ENCODE assay signal across 12 cellular contexts in the genomic region with DNA sequence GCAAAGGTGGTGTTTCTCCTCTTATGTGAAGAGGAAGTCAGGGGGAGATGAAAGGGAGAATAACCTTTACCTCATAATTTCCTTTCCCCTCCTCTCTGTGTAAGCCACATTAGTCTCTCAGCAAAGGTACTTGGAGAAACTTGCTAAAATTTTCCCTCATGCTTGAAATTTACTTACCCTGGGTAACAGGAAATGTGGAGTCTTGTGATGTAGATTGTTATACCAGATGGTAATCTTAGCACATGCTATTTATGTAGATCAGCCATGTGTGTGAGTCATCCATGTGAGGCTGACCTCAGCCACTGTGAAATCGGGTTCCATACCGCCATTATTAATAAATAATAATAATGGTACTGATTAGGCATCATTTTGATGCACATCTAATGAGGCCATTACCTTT.
DNase-seq lines count a peak whose midpoint lies in the region; ATAC-seq and TF ChIP-seq lines count a peak whose summit lies in the region.
"Had no signal": no experiment of that assay in that cellular context is flagged by ENCODE, and none has a peak within 500 bp of the region (broad histone marks: within the 10 kb centered on the region; RNA-seq: fewer than 3 reads in every experiment).

No MANE protein-coding gene starts in this region.

- no peak for TF ChIP-seq CTCF in coronary artery (IDR thresholded peaks at IDR 0.05)

- H3K27ac Mint-ChIP-seq in activated CD4-positive, alpha-beta T cell treated with anti-CD3 and anti-CD28 coated beads for 36 hours: no peak overlapping the region
- H3K27ac Mint-ChIP-seq in activated naive CD8-positive, alpha-beta T cell treated with anti-CD3 and anti-CD28 coated beads, Interleukin-2, amount 10 ng/mL, durations not matched to agents 7 days and 5 days: no peak overlapping the region
- H3K27ac Mint-ChIP-seq in stimulated activated memory B cell treated with anti-CD40 and anti-IgM and Interleukin-4, amounts not matched to agents 10 μg/mL and 1 μg/mL and 100 μg/mL, for 72 hours: peak overlapping the region; percentile 79

- H3K36me3 Mint-ChIP-seq in activated CD4-positive, alpha-beta T cell treated with anti-CD3 and anti-CD28 coated beads for 36 hours (ENCODE audit: low read depth): no peaks in the 10 kb centered on the region
- H3K36me3 Mint-ChIP-seq in activated naive CD8-positive, alpha-beta T cell treated with anti-CD3 and anti-CD28 coated beads, Interleukin-2, amount 10 ng/mL, durations not matched to agents 7 days and 5 days: no peaks in the 10 kb centered on the region
- H3K36me3 Mint-ChIP-seq in stimulated activated memory B cell treated with anti-CD40 and anti-IgM and Interleukin-4, amounts not matched to agents 10 μg/mL and 1 μg/mL and 100 μg/mL, for 72 hours: no peaks in the 10 kb centered on the region

- no peak for DNase-seq in activated CD4-positive, alpha-beta T cell treated with anti-CD3 and anti-CD28 coated beads for 36 hours
- DNase-seq in activated CD4-positive, alpha-beta T cell treated with anti-CD3 and anti-CD28 coated beads, Interleukin-2, amount 50 U/mL, for 1 hour: no peak
- DNase-seq in activated naive CD8-positive, alpha-beta T cell treated with anti-CD3 and anti-CD28 coated beads, Interleukin-2, amount 10 ng/mL, durations not matched to agents 7 days and 5 days: no peak
- DNase-seq in NCI-H2196 treated with DMSO at 0.1 percent for 48 hours (lab: John Stamatoyannopoulos, UW; ENCODE audit: unreplicated experiment) (no peak), coronary artery (ENCODE audit: low spot score) (no peak)
- DNase-seq: ACHN, Karpas-422, T-helper 9 cell had no signal

- H3K4me3 ChIP-seq in coronary artery: no peak overlapping the region

- CTCF ChIA-PET in activated CD4-positive, alpha-beta T cell treated with anti-CD3 and anti-CD28 coated beads for 36 hours (lab: Charles Lee): no interaction called here

- no peaks in the 10 kb centered on the region for H3K9me3 Mint-ChIP-seq in activated CD4-positive, alpha-beta T cell treated with anti-CD3 and anti-CD28 coated beads for 36 hours (ENCODE audit: low read depth)
- H3K9me3 Mint-ChIP-seq in activated naive CD8-positive, alpha-beta T cell treated with anti-CD3 and anti-CD28 coated beads, Interleukin-2, amount 10 ng/mL, durations not matched to agents 7 days and 5 days: no peaks in the 10 kb centered on the region
- H3K9me3 Mint-ChIP-seq in stimulated activated memory B cell treated with anti-CD40 and anti-IgM and Interleukin-4, amounts not matched to agents 10 μg/mL and 1 μg/mL and 100 μg/mL, for 72 hours: no peaks in the 10 kb centered on the region

- no peak overlapping the region for H3K27ac ChIP-seq in coronary artery

- H3K4me3 Mint-ChIP-seq in activated CD4-positive, alpha-beta T cell treated with anti-CD3 and anti-CD28 coated beads for 36 hours: no peak overlapping the region
- H3K4me3 Mint-ChIP-seq in activated naive CD8-positive, alpha-beta T cell treated with anti-CD3 and anti-CD28 coated beads, Interleukin-2, amount 10 ng/mL, durations not matched to agents 7 days and 5 days: no peak overlapping the region
- H3K4me3 Mint-ChIP-seq in stimulated activated memory B cell treated with anti-CD40 and anti-IgM and Interleukin-4, amounts not matched to agents 10 μg/mL and 1 μg/mL and 100 μg/mL, for 72 hours: no peak overlapping the region

- peak; percentile 26 for ATAC-seq in activated CD4-positive, alpha-beta T cell treated with anti-CD3 and anti-CD28 coated beads for 36 hours
- ATAC-seq in HG03378 (IDR thresholded peaks at IDR 0.05; ENCODE audit: unreplicated experiment) (peak; percentile 83), HG02798 (IDR thresholded peaks at IDR 0.05; ENCODE audit: poor library complexity, unreplicated experiment) (no peak)
- peak; percentile 33 for ATAC-seq in activated naive CD8-positive, alpha-beta T cell treated with anti-CD3 and anti-CD28 coated beads, Interleukin-2, amount 10 ng/mL, durations not matched to agents 7 days and 5 days (ENCODE audit: low read depth)
- peak; percentile 71 for ATAC-seq in stimulated activated memory B cell treated with anti-CD40 and anti-IgM and Interleukin-4, amounts not matched to agents 10 μg/mL and 1 μg/mL and 100 μg/mL, for 72 hours
- ATAC-seq: sciatic nerve had no signal

- H3K27me3 Mint-ChIP-seq in activated CD4-positive, alpha-beta T cell treated with anti-CD3 and anti-CD28 coated beads for 36 hours: peaks cover 6% of the 10 kb centered on the region
- no peaks in the 10 kb centered on the region for H3K27me3 Mint-ChIP-seq in activated naive CD8-positive, alpha-beta T cell treated with anti-CD3 and anti-CD28 coated beads, Interleukin-2, amount 10 ng/mL, durations not matched to agents 7 days and 5 days
- no peaks in the 10 kb centered on the region for H3K27me3 Mint-ChIP-seq in stimulated activated memory B cell treated with anti-CD40 and anti-IgM and Interleukin-4, amounts not matched to agents 10 μg/mL and 1 μg/mL and 100 μg/mL, for 72 hours

- intact Hi-C loops in activated CD4-positive, alpha-beta T cell treated with anti-CD3 and anti-CD28 coated beads for 36 hours (cut with DNase I, micrococcal nuclease): no loop called here

- H3K4me1 Mint-ChIP-seq in activated CD4-positive, alpha-beta T cell treated with anti-CD3 and anti-CD28 coated beads for 36 hours: peaks cover 14% of the 10 kb centered on the region
- peaks cover 11% of the 10 kb centered on the region for H3K4me1 Mint-ChIP-seq in activated naive CD8-positive, alpha-beta T cell treated with anti-CD3 and anti-CD28 coated beads, Interleukin-2, amount 10 ng/mL, durations not matched to agents 7 days and 5 days
- H3K4me1 Mint-ChIP-seq in stimulated activated memory B cell treated with anti-CD40 and anti-IgM and Interleukin-4, amounts not matched to agents 10 μg/mL and 1 μg/mL and 100 μg/mL, for 72 hours: peaks cover 21% of the 10 kb centered on the region

- POLR2A ChIA-PET in activated CD4-positive, alpha-beta T cell treated with anti-CD3 and anti-CD28 coated beads for 36 hours (lab: Charles Lee): no interaction called here
- POLR2A ChIA-PET in activated naive CD8-positive, alpha-beta T cell treated with anti-CD3 and anti-CD28 coated beads, Interleukin-2, amount 10 ng/mL, durations not matched to agents 7 days and 5 days (lab: Charles Lee): no interaction called here
